In genomic region chr9:105405514-105406131, GRCh38 we compare ENCODE assay signal across 8 cellular contexts. TPM values are rescaled to one million over a fixed set of nuclear protein-coding genes. Genes with fewer than 3 reads are reported as not detected.
DNase-seq lines count a peak whose midpoint lies in the region; ATAC-seq and TF ChIP-seq lines count a peak whose summit lies in the region.

No MANE protein-coding gene starts in this region.

- DNase-seq in NCI-H524 (lab: John Stamatoyannopoulos, UW) = peak; percentile 98 to 100
- peak; percentile 73 for DNase-seq in activated effector memory CD4-positive, alpha-beta T cell treated with anti-CD3 and anti-CD28 coated beads, Interleukin-2, amount 50 U/mL, for 16 hours
- DNase-seq in stimulated activated CD4-positive, alpha-beta T cell treated with anti-CD3 and anti-CD28 coated beads, Interleukin-4, amount 100 ng/mL, for 4 hours = peak; percentile 3 to 26
- DNase-seq in NCI-H2227 (lab: John Stamatoyannopoulos, UW; ENCODE audit: unreplicated experiment) = no peak
- no peak for DNase-seq in adrenal gland
- DNase-seq in Calu3 = no peak

- no peaks in the 10 kb centered on the region for H3K27me3 Mint-ChIP-seq in Calu3 (ENCODE audit: unreplicated experiment)

- no peaks in the 10 kb centered on the region for H3K9me3 Mint-ChIP-seq in Calu3 (ENCODE audit: low read depth, unreplicated experiment)

- H3K27ac Mint-ChIP-seq in Calu3 (ENCODE audit: unreplicated experiment) = no peak overlapping the region

- BruUV-seq in Calu3 (replicated peaks; lab: Mats Ljungman, UMichigan) = no TSS peak

- no peak for TF ChIP-seq POLR2A in adrenal gland (IDR thresholded peaks at IDR 0.05)

- intact Hi-C loops in adrenal gland (cut with DNase I) = no loop called here
- intact Hi-C loops in Calu3 (cut with micrococcal nuclease; ENCODE audit: unreplicated experiment) = no loop called here

- no peak overlapping the region for H3K4me3 ChIP-seq in adrenal gland

- 43 to 59% (median 51%) methylated on average over 6 of the region's 6 CpGs for WGBS in adrenal gland, 4 donors

- H3K4me1 ChIP-seq in adrenal gland (replicated peaks in 1 of 2) = no peaks in the 10 kb centered on the region

- H3K36me3 Mint-ChIP-seq in Calu3 (ENCODE audit: insufficient read depth, unreplicated experiment) = peaks cover 5% of the 10 kb centered on the region

- H3K4me3 Mint-ChIP-seq in Calu3 (ENCODE audit: low read depth, unreplicated experiment) = no peak overlapping the region

- H3K27me3 ChIP-seq in adrenal gland = no peaks in the 10 kb centered on the region

- H3K4me1 Mint-ChIP-seq in Calu3 (ENCODE audit: low read depth, unreplicated experiment) = peaks cover 7% of the 10 kb centered on the region

- no peak overlapping the region for H3K27ac ChIP-seq in adrenal gland

- TF ChIP-seq CTCF in adrenal gland (IDR thresholded peaks at IDR 0.05) (no peak), Calu3 (IDR thresholded peaks at IDR 0.05; ENCODE audit: unreplicated experiment) (no peak)

- H3K9me3 ChIP-seq in adrenal gland (replicated peaks in 1 of 3) = no peaks in the 10 kb centered on the region

- CTCF ChIA-PET in Calu3 (lab: Charles Lee) = no interaction called here

- ATAC-seq in GM18868 (IDR thresholded peaks at IDR 0.05; ENCODE audit: unreplicated experiment) = peak; percentile 96
- peak; percentile 92 for ATAC-seq in HG02885 (IDR thresholded peaks at IDR 0.05; ENCODE audit: poor library complexity, unreplicated experiment)

- H3K36me3 ChIP-seq in adrenal gland (replicated peaks in 1 of 2) = no peaks in the 10 kb centered on the region

RNA-seq across cellular contexts. Expression of gene FSD1L, which starts 42.2 kb away (rescaled TPM):
- total RNA-seq in adrenal gland (10 to 100 TPM in 1 of 8 donors, 1 to 10 TPM in 7; 3.3 to 11.1 (median 6.7) TPM), Calu3 (2022) (3.4 and 3.6 TPM in 2 replicates)
- 1 to 10 TPM; 2.6 to 8.6 (median 2.8) TPM for polyA plus RNA-seq in adrenal gland

Comparison
In these comparisons a context has a peak if more than half of its experiments do, and no peak if none do; other contexts are left out.
1. DNase-seq: peak in NCI-H524 (2 of 2), activated effector memory CD4-positive, alpha-beta T cell treated with anti-CD3 and anti-CD28 coated beads, Interleukin-2, amount 50 U/mL, for 16 hours (single experiment) and stimulated activated CD4-positive, alpha-beta T cell treated with anti-CD3 and anti-CD28 coated beads, Interleukin-4, amount 100 ng/mL, for 4 hours (2 of 2); none in NCI-H2227 (single experiment), adrenal gland (0 of 7) and Calu3 (single experiment).